In genomic region chr2:42567389-42567788, GRCh38 we compare ENCODE assay signal across 7 cellular contexts. TPM values are rescaled to one million over a fixed set of nuclear protein-coding genes. Genes with fewer than 3 reads are reported as not detected.
DNase-seq lines count a peak whose midpoint lies in the region; ATAC-seq and TF ChIP-seq lines count a peak whose summit lies in the region.

No MANE protein-coding gene starts in this region.

- no peak overlapping the region for H2BK12ac ChIP-seq in H9 (ENCODE audit: insufficient read length, low read depth, low read length)

- DNase-seq in H9 (no peak), activated B cell treated with CpG ODN at 0.5 μM for 24 hours (no peak)
- no peak for DNase-seq in stimulated activated naive CD4-positive, alpha-beta T cell treated with Interleukin-2 at 50 U/mL for 16 hours (lab: John Stamatoyannopoulos, UW)

- H3K79me2 ChIP-seq in H9 (ENCODE audit: insufficient read depth, low read length), result peaks cover 13% of the 10 kb centered on the region; the same call in 1 of the 2 replicates

- CTCF ChIA-PET in activated B cell treated with CpG ODN at 0.5 μM for 24 hours (lab: Charles Lee), result no interaction called here

- no peak overlapping the region for H3K14ac ChIP-seq in H9 (ENCODE audit: insufficient read depth, low read length)

- no peak for TF ChIP-seq CTCF in H9 (conservative IDR thresholded peaks at IDR 0.05)
- TF ChIP-seq CTCF in activated B cell treated with CpG ODN at 0.5 μM for 24 hours (IDR thresholded peaks at IDR 0.05), result no peak

- H3K9ac ChIP-seq in H9 (ENCODE audit: extremely low read depth, insufficient read length, low read length) (no peak overlapping the region), iPS-15b (ENCODE audit: low read depth, low read length) (peak overlapping the region; percentile 85), stomach smooth muscle (ENCODE audit: low read length in 2 of 2) (peak overlapping the region; percentile 36 to 41)

- no peak overlapping the region for H2BK15ac ChIP-seq in H9 (ENCODE audit: low read depth, low read length)

- intact Hi-C loops in activated B cell treated with CpG ODN at 0.5 μM for 24 hours (cut with micrococcal nuclease), result loop anchor here (1.0 to 10.0 kb wide), 2 partner anchors 32 to 227 kb away; partner anchors contain the start of gene HAAO

- no peak overlapping the region for H4K5ac ChIP-seq in H9 (ENCODE audit: insufficient read length, low read depth, low read length)

- H3K4me2 ChIP-seq in H9 (ENCODE audit: insufficient read depth, insufficient read length, low read length), result peak overlapping the region; percentile 28

- H3K4me3 Mint-ChIP-seq in H9, result peak overlapping the region; percentile 60 to 79
- H3K4me3 Mint-ChIP-seq in activated B cell treated with CpG ODN at 0.5 μM for 24 hours, result peak overlapping the region; percentile 50

- WGBS in H9 (ENCODE audit: extremely low coverage, insufficient read length, low lambda C conversion rate), result no CpG with 5 or more reads among the region's 8 CpGs

- no peak overlapping the region for H2AK5ac ChIP-seq in H9 (ENCODE audit: insufficient read length, low read length)

- H3K36me3 ChIP-seq in iPS-15b (ENCODE audit: control insufficient read depth, insufficient read depth, low read length) (peaks cover 8% of the 10 kb centered on the region), stomach smooth muscle (ENCODE audit: control insufficient read depth in 2 of 2, insufficient read depth in 2 of 2, low read length in 2 of 2) (no peaks in the 10 kb centered on the region)

- no peak overlapping the region for H2BK20ac ChIP-seq in H9 (ENCODE audit: low read depth, low read length, poor library complexity, severe bottlenecking)

- POLR2A ChIA-PET in activated B cell treated with CpG ODN at 0.5 μM for 24 hours (lab: Charles Lee), result interaction anchor here (0.7 to 1.6 kb wide), 3 partner anchors 10 to 244 kb away, joined by 3 to 9 read pairs (median 8); no protein-coding TSS in a partner anchor

- no peak overlapping the region for H2BK120ac ChIP-seq in H9 (ENCODE audit: low read depth, low read length, poor library complexity, severe bottlenecking)

- no peak overlapping the region for H4K91ac ChIP-seq in H9 (ENCODE audit: insufficient read length, low read depth, low read length)

- H4K8ac ChIP-seq in H9 (replicated peaks; ENCODE audit: insufficient read length, low read depth, low read length), result no peak overlapping the region

- H3K18ac ChIP-seq in H9 (ENCODE audit: insufficient read length, low read depth, low read length), result no peak overlapping the region

- H3T11ph ChIP-seq in H9 (ENCODE audit: low read length), result no peak overlapping the region

- H3K4me1 Mint-ChIP-seq in H9 (peaks cover 32 to 41% of the 10 kb centered on the region in 2 experiments), activated B cell treated with CpG ODN at 0.5 μM for 24 hours (peaks cover 30% of the 10 kb centered on the region)

- H3K4me3 ChIP-seq in iPS-15b (ENCODE audit: low read depth, low read length) (peak overlapping the region; percentile 55), stomach smooth muscle (ENCODE audit: low read length in 2 of 2) (peak overlapping the region in 1 of 2 donors; percentile 50)

- no peak overlapping the region for H3K56ac ChIP-seq in H9 (ENCODE audit: insufficient read length, low read depth, low read length)

- no peak overlapping the region for H3K4ac ChIP-seq in H9 (ENCODE audit: low read depth, low read length)

- peaks cover 2 to 4% of the 10 kb centered on the region in 2 experiments; a peak in 2 of 5 replicates for H3K9me3 Mint-ChIP-seq in H9
- H3K9me3 Mint-ChIP-seq in activated B cell treated with CpG ODN at 0.5 μM for 24 hours, result no peaks in the 10 kb centered on the region

- ATAC-seq in activated B cell treated with CpG ODN at 0.5 μM for 24 hours (ENCODE audit: low read depth) (no peak), GM21360 (IDR thresholded peaks at IDR 0.05; ENCODE audit: unreplicated experiment) (no peak), HG02852 (IDR thresholded peaks at IDR 0.05; ENCODE audit: unreplicated experiment) (no peak)

- no peak overlapping the region for H3K27ac ChIP-seq in H9 (ENCODE audit: insufficient read length, low read depth, low read length)
- H3K27ac ChIP-seq in stomach smooth muscle (ENCODE audit: low read length), result peak overlapping the region; percentile 82

- H3K27me3 ChIP-seq in H9 (ENCODE audit: insufficient read depth, low read length) (no peaks in the 10 kb centered on the region), iPS-15b (ENCODE audit: control insufficient read depth, insufficient read depth, low read length) (no peaks in the 10 kb centered on the region), stomach smooth muscle (ENCODE audit: control insufficient read depth in 1 of 2, insufficient read depth in 2 of 2, low read length in 2 of 2) (no peaks in the 10 kb centered on the region)

- peaks cover 10% of the 10 kb centered on the region for H3K23me2 ChIP-seq in H9 (ENCODE audit: insufficient read length, low read depth, low read length, poor library complexity, severe bottlenecking)

- H3K27me3 Mint-ChIP-seq in H9 (ENCODE audit: low read depth) (no peaks in the 10 kb centered on the region), activated B cell treated with CpG ODN at 0.5 μM for 24 hours (no peaks in the 10 kb centered on the region)

- H3K23ac ChIP-seq in H9 (ENCODE audit: insufficient read length, low read depth, low read length), result no peak overlapping the region

- peak overlapping the region; percentile 19 to 82 (median 81); a peak in 5 of 7 replicates for H3K27ac Mint-ChIP-seq in H9
- H3K27ac Mint-ChIP-seq in activated B cell treated with CpG ODN at 0.5 μM for 24 hours, result peak overlapping the region; percentile 50

- no peak overlapping the region for H2AFZ ChIP-seq in H9 (ENCODE audit: low read length)

- H3K4me1 ChIP-seq in H9 (ENCODE audit: insufficient read depth, low read length), result peaks cover 8% of the 10 kb centered on the region
- peaks cover 11% of the 10 kb centered on the region for H3K4me1 ChIP-seq in iPS-15b (ENCODE audit: control insufficient read depth, insufficient read depth, low read length)
- H3K4me1 ChIP-seq in stomach smooth muscle (ENCODE audit: control insufficient read depth, insufficient read depth, low read length), result peaks cover 19% of the 10 kb centered on the region

- H3K79me1 ChIP-seq in H9 (ENCODE audit: insufficient read depth, low read depth, low read length, poor library complexity, severe bottlenecking), result no peaks in the 10 kb centered on the region

- no peaks in the 10 kb centered on the region for H3K9me3 ChIP-seq in H9 (ENCODE audit: control insufficient read depth, low read depth, low read length)
- H3K9me3 ChIP-seq in iPS-15b (ENCODE audit: control insufficient read depth, insufficient read depth, low read length), result no peaks in the 10 kb centered on the region
- no peaks in the 10 kb centered on the region for H3K9me3 ChIP-seq in stomach smooth muscle (ENCODE audit: control insufficient read depth in 2 of 2, low read length in 2 of 2)

- H3K36me3 Mint-ChIP-seq in H9 (ENCODE audit: insufficient read depth in 1 of 3, low read depth in 3 of 3) (peaks cover 13 to 33% (median 22%) of the 10 kb centered on the region in 3 experiments; a peak in 6 of 7 replicates), activated B cell treated with CpG ODN at 0.5 μM for 24 hours (ENCODE audit: low read depth) (peaks cover 3% of the 10 kb centered on the region)

- H2BK5ac ChIP-seq in H9 (ENCODE audit: insufficient read length, low read length), result no peak overlapping the region

- H4K20me1 ChIP-seq in H9 (ENCODE audit: control insufficient read depth, insufficient read depth, insufficient read length), result no peaks in the 10 kb centered on the region

RNA-seq across cellular contexts. Expression of gene MTA3, which starts 1.0 kb away (rescaled TPM):
- total RNA-seq in H9 (2021) (236 and 253 TPM in 2 replicates), activated B cell treated with CpG ODN at 0.5 μM for 24 hours (26.2 and 26.8 TPM in 2 replicates)
